ENCODE assay signal across 12 cellular contexts in genomic region chr14:68349900-68350323, GRCh38.
DNase-seq lines count a peak whose midpoint lies in the region; ATAC-seq and TF ChIP-seq lines count a peak whose summit lies in the region.
"Had no signal": no experiment of that assay in that cellular context is flagged by ENCODE, and none has a peak within 500 bp of the region (broad histone marks: within the 10 kb centered on the region; RNA-seq: fewer than 3 reads in every experiment).

No MANE protein-coding gene starts in this region.

- DNase-seq in H4 (ENCODE audit: low spot score) (peak; percentile 86), NCI-H2171 (lab: John Stamatoyannopoulos, UW) (peak; percentile 38), cardiac fibroblast (ENCODE audit: low read depth in 2 of 2) (peak; percentile 37 to 63), osteoblast (ENCODE audit: insufficient read length, low spot score, missing footprints) (peak; percentile 83), GF-D8 (lab: John Stamatoyannopoulos, UW) (no peak)
- DNase-seq in activated CD8-positive, alpha-beta memory T cell treated with anti-CD3 and anti-CD28 coated beads, Interleukin-2, amount 50 U/mL, for 4 hours = no peak
- DNase-seq: NCI-H526; stimulated activated CD4-positive, alpha-beta T cell treated with anti-CD3 and anti-CD28 coated beads, Interleukin-4, amount 100 ng/mL, for 1 hour had no signal

- H3K79me2 ChIP-seq in osteoblast (ENCODE audit: insufficient read depth, low read length) = no peaks in the 10 kb centered on the region

- ATAC-seq in HG02588 (IDR thresholded peaks at IDR 0.05; ENCODE audit: unreplicated experiment) = no peak
- ATAC-seq in HG03460 (IDR thresholded peaks at IDR 0.05; ENCODE audit: unreplicated experiment) = no peak
- ATAC-seq: GM23338 had no signal

- peak overlapping the region; percentile 22 for H3K27ac ChIP-seq in osteoblast (ENCODE audit: low read depth, low read length)
- H3K27ac ChIP-seq: HL-60 had no signal

- no peaks in the 10 kb centered on the region for H3K9me3 ChIP-seq in osteoblast (ENCODE audit: low read depth, low read length)

- H4K20me1 ChIP-seq in osteoblast (ENCODE audit: insufficient read depth, low read length) = no peaks in the 10 kb centered on the region

- H2AFZ ChIP-seq in osteoblast (ENCODE audit: low read length) = no peak overlapping the region
- H2AFZ ChIP-seq: GM23338 had no signal

- peak overlapping the region; percentile 53 for H3K4me2 ChIP-seq in osteoblast (ENCODE audit: insufficient read depth, low read length)
- H3K4me2 ChIP-seq: GM23338 had no signal

- no peaks in the 10 kb centered on the region for H3K36me3 ChIP-seq in osteoblast (ENCODE audit: insufficient read depth, low read length)

- TF ChIP-seq CTCF in cardiac fibroblast (IDR thresholded peaks at IDR 0.05; ENCODE audit: low read depth, low read length) (no peak), osteoblast (IDR thresholded peaks at IDR 0.05; ENCODE audit: extremely low read depth, low read depth, low read length) (no peak)

- H3K27me3 ChIP-seq in osteoblast (ENCODE audit: insufficient read depth, low read length) = no peaks in the 10 kb centered on the region

- H3K4me3 ChIP-seq in cardiac fibroblast (replicated peaks in 1 of 2; ENCODE audit: low read depth in 2 of 2, low read length in 2 of 2) (no peak overlapping the region), osteoblast (ENCODE audit: insufficient read depth, low read length) (peak overlapping the region; percentile 8)
- H3K4me3 ChIP-seq: GM23338 had no signal

- peaks cover 17% of the 10 kb centered on the region for H3K4me1 ChIP-seq in osteoblast (ENCODE audit: insufficient read depth, low read length)

Comparison
In these comparisons a context has a peak if more than half of its experiments do, and no peak if none do; other contexts are left out.
1. DNase-seq: peak in H4 (single experiment), NCI-H2171 (single experiment), cardiac fibroblast (2 of 2) and osteoblast (single experiment); none in activated CD8-positive, alpha-beta memory T cell treated with anti-CD3 and anti-CD28 coated beads, Interleukin-2, amount 50 U/mL, for 4 hours (single experiment) and GF-D8 (single experiment).